1 cellular context compared by ENCODE assay signal in genomic region chr12:63070709-63071108, GRCh38.
TF ChIP-seq lines count a peak whose summit lies in the region.

No MANE protein-coding gene starts in this region.

TF ChIP-seq in H1, 55 proteins besides CTCF, POLR2A, EP300 and RAD21 (continued from another document):
- TF ChIP-seq CHD7 (IDR thresholded peaks at IDR 0.05; ENCODE audit: insufficient replicate concordance, low read length) (no peak), PHF8 (conservative IDR thresholded peaks at IDR 0.05; ENCODE audit: low read depth, low read length) (no peak), RNF2 (IDR thresholded peaks at IDR 0.05; ENCODE audit: borderline replicate concordance, low read depth, low read length, missing control alignments, poor library complexity, severe bottlenecking) (no peak), E2F6 (IDR thresholded peaks at IDR 0.05) (no peak)
